ENCODE assay signal across 16 cellular contexts in the genomic region with DNA sequence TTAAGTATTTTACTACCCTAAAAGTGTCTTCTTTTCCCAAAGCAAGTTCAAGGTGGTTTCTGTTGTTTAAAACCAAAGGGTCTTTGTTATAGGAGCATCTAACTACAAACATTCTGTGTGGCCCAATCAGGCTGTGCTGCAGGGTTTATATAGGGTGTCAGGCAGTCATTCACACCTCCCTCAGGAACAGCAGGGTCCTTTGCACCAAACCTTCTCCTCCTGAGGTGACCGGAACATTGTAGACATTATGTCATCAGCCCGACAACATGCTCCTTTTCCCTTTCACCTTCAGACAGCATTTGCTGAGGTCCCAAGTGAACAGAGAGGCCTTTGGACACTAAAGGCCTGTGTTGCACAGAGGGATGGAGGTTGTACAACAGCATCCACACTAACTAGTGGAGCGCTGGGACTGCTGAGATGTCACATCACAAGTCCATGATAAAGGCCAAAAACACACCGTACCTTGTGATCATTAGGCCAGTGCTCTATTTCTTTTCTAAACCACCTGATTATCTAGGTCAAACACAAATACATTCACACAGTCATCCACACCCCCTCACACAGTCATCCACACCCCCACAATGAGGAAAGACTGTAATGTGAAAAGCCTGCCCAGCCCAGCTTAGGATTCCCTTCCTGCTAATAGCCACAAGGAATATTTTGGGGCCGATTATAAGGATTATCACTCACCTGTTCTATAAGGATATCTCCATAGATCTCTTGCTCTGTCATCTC.
DNase-seq lines count a peak whose midpoint lies in the region; ATAC-seq and TF ChIP-seq lines count a peak whose summit lies in the region.
"Had no signal": no experiment of that assay in that cellular context is flagged by ENCODE, and none has a peak within 500 bp of the region (broad histone marks: within the 10 kb centered on the region; RNA-seq: fewer than 3 reads in every experiment).

No MANE protein-coding gene starts in this region.

- WGBS in mesendoderm (ENCODE audit: extremely low coverage, insufficient coverage, low lambda C conversion rate) = no CpG with 5 or more reads among the region's 5 CpGs

- H3K79me2 ChIP-seq in mesendoderm (ENCODE audit: control insufficient read depth, insufficient read depth, low read length) = no peaks in the 10 kb centered on the region

- H2BK5ac ChIP-seq in mesendoderm (ENCODE audit: low read length) = no peak overlapping the region

- H3K4me1 ChIP-seq in left ventricle myocardium inferior (peaks cover 55% of the 10 kb centered on the region), mesendoderm (ENCODE audit: control insufficient read depth, low read depth, low read length) (peaks cover 6% of the 10 kb centered on the region)

- intact Hi-C loops in Right ventricle myocardium superior (cut with DNase I) = loop anchor here (5.0 to 10.0 kb wide), 2 partner anchors 67 to 256 kb away; no protein-coding TSS in a partner anchor
- intact Hi-C loops in Right ventricle myocardium inferior (cut with DNase I) = loop anchor here (5.0 kb wide), 1 partner anchor 229 kb away; no protein-coding TSS in a partner anchor
- intact Hi-C loops in left ventricle myocardium inferior (cut with micrococcal nuclease) = no loop called here

- H3K4me2 ChIP-seq in mesendoderm (ENCODE audit: low read length) = no peak overlapping the region

- no peaks in the 10 kb centered on the region for H3K79me1 ChIP-seq in mesendoderm (ENCODE audit: low read length)

- no peak overlapping the region for H3K9ac ChIP-seq in mesendoderm (ENCODE audit: low read length)

- H3K27me3 ChIP-seq in left ventricle myocardium inferior (ENCODE audit: low read depth) (no peaks in the 10 kb centered on the region), mesendoderm (ENCODE audit: insufficient read depth, low read length, poor library complexity) (no peaks in the 10 kb centered on the region)

- no peak overlapping the region for H2AK5ac ChIP-seq in mesendoderm (ENCODE audit: low read length)

- TF ChIP-seq CTCF in left ventricle myocardium inferior (IDR thresholded peaks at IDR 0.05; ENCODE audit: borderline replicate concordance) = no peak

- H3K23ac ChIP-seq in mesendoderm (ENCODE audit: low read length) = no peak overlapping the region

- H4K8ac ChIP-seq in mesendoderm (ENCODE audit: low read depth, low read length) = no peak overlapping the region

- peak; percentile 17 for ATAC-seq in Right ventricle myocardium superior (ENCODE audit: poor library complexity)
- no peak for ATAC-seq in Right ventricle myocardium inferior
- no peak for ATAC-seq in GM19467 (IDR thresholded peaks at IDR 0.05; ENCODE audit: unreplicated experiment)
- ATAC-seq in GM19035 (IDR thresholded peaks at IDR 0.05; ENCODE audit: unreplicated experiment) = no peak
- ATAC-seq: CD8-positive, alpha-beta T cell; HepG2 had no signal

- H3K27ac ChIP-seq in left ventricle myocardium inferior (replicated peaks) (peak overlapping the region; percentile 82), mesendoderm (ENCODE audit: low read depth, low read length) (no peak overlapping the region)
- H3K27ac ChIP-seq: 22Rv1 had no signal

- H2BK15ac ChIP-seq in mesendoderm (replicated peaks; ENCODE audit: low read depth) = no peak overlapping the region

- H3K4me3 ChIP-seq in left ventricle myocardium inferior (no peak overlapping the region), mesendoderm (ENCODE audit: low read length) (no peak overlapping the region)

- no peaks in the 10 kb centered on the region for H3K9me3 ChIP-seq in left ventricle myocardium inferior (replicated peaks)

- H3K56ac ChIP-seq in mesendoderm (ENCODE audit: low read length) = peak overlapping the region; percentile 46

- DNase-seq in Right ventricle myocardium superior = no peak
- DNase-seq in Right ventricle myocardium inferior (ENCODE audit: missing footprints) = no peak
- DNase-seq in left ventricle myocardium inferior = no peak
- DNase-seq in mesendoderm = peak; percentile 78
- no peak for DNase-seq in medulla oblongata (ENCODE audit: extremely low spot score)
- DNase-seq: CD8-positive, alpha-beta T cell; COR-L47; DMS153; DMS79 treated with DMSO at 0.1 percent for 48 hours; EL; HCEC 1CT; HFFc6 had no signal

- no peak overlapping the region for H3K18ac ChIP-seq in mesendoderm (ENCODE audit: low read length)

- no peak overlapping the region for H3K4ac ChIP-seq in mesendoderm (ENCODE audit: low read depth, low read length)

- H3K36me3 ChIP-seq in left ventricle myocardium inferior = no peaks in the 10 kb centered on the region
- no peaks in the 10 kb centered on the region for H3K36me3 ChIP-seq in mesendoderm (ENCODE audit: control insufficient read depth, insufficient read depth, low read length)

- no peak overlapping the region for H4K5ac ChIP-seq in mesendoderm (ENCODE audit: low read length)

- no peak overlapping the region for H2BK120ac ChIP-seq in mesendoderm (ENCODE audit: low read depth, low read length)
